ENCODE assay signal across 14 cellular contexts in genomic region chr17:49637050-49637449, GRCh38. TPM values are rescaled to one million over a fixed set of nuclear protein-coding genes. Genes with fewer than 3 reads are reported as not detected.
DNase-seq lines count a peak whose midpoint lies in the region; ATAC-seq and TF ChIP-seq lines count a peak whose summit lies in the region.
"Had no signal": no experiment of that assay in that cellular context is flagged by ENCODE, and none has a peak within 500 bp of the region (broad histone marks: within the 10 kb centered on the region; RNA-seq: fewer than 3 reads in every experiment).

No MANE protein-coding gene starts in this region.

- peak overlapping the region; percentile 60 to 93 (median 85) for H3K27ac ChIP-seq in esophagus muscularis mucosa (replicated peaks in 1 of 4)
- H3K27ac ChIP-seq: PC-9 had no signal

- ATAC-seq in stimulated activated effector memory CD8-positive, alpha-beta T cell treated with anti-CD3 and anti-CD28 coated beads, Interleukin-12 subunit alpha, Interleukin-12 subunit beta, amount 100 ng/mL, for 72 hours: no peak
- no peak for ATAC-seq in HG02885 (IDR thresholded peaks at IDR 0.05; ENCODE audit: poor library complexity, unreplicated experiment)
- ATAC-seq in stimulated activated naive B cell treated with anti-CD40 and anti-IgM and Interleukin-4, amounts not matched to agents 10 μg/mL and 1 μg/mL and 100 μg/mL, for 72 hours (replicated peaks): no peak

- H3K27ac Mint-ChIP-seq in activated naive CD4-positive, alpha-beta T cell treated with anti-CD3 and anti-CD28 coated beads for 36 hours: peak overlapping the region; percentile 77
- no peak overlapping the region for H3K27ac Mint-ChIP-seq in activated naive CD4-positive, alpha-beta T cell treated with anti-CD3 and anti-CD28 coated beads, Interleukin-2, amount 10 ng/mL, durations not matched to agents 7 days and 5 days
- peak overlapping the region; percentile 27 for H3K27ac Mint-ChIP-seq in stimulated activated effector memory CD8-positive, alpha-beta T cell treated with anti-CD3 and anti-CD28 coated beads, Interleukin-12 subunit alpha, Interleukin-12 subunit beta, amount 100 ng/mL, for 72 hours
- no peak overlapping the region for H3K27ac Mint-ChIP-seq in stimulated activated naive B cell treated with anti-CD40 and anti-IgM and Interleukin-4, amounts not matched to agents 10 μg/mL and 1 μg/mL and 100 μg/mL, for 72 hours
- H3K27ac Mint-ChIP-seq: mesothelial cell of epicardium had no signal

- TF ChIP-seq POLR2A in esophagus muscularis mucosa (IDR thresholded peaks at IDR 0.05; ENCODE audit: low read depth): no peak

- no peak overlapping the region for H3K4me3 Mint-ChIP-seq in activated naive CD4-positive, alpha-beta T cell treated with anti-CD3 and anti-CD28 coated beads for 36 hours
- no peak overlapping the region for H3K4me3 Mint-ChIP-seq in activated naive CD4-positive, alpha-beta T cell treated with anti-CD3 and anti-CD28 coated beads, Interleukin-2, amount 10 ng/mL, durations not matched to agents 7 days and 5 days
- H3K4me3 Mint-ChIP-seq in stimulated activated effector memory CD8-positive, alpha-beta T cell treated with anti-CD3 and anti-CD28 coated beads, Interleukin-12 subunit alpha, Interleukin-12 subunit beta, amount 100 ng/mL, for 72 hours: no peak overlapping the region
- no peak overlapping the region for H3K4me3 Mint-ChIP-seq in stimulated activated naive B cell treated with anti-CD40 and anti-IgM and Interleukin-4, amounts not matched to agents 10 μg/mL and 1 μg/mL and 100 μg/mL, for 72 hours
- H3K4me3 Mint-ChIP-seq: central memory CD8-positive, alpha-beta T cell; mesothelial cell of epicardium had no signal

- no peak for TF ChIP-seq CTCF in esophagus muscularis mucosa (IDR thresholded peaks at IDR 0.05)

- H3K36me3 ChIP-seq in esophagus muscularis mucosa: peaks cover 0 to 5% (median 0%) of the 10 kb centered on the region in 4 donors

- peaks cover 59% of the 10 kb centered on the region for H3K4me1 Mint-ChIP-seq in activated naive CD4-positive, alpha-beta T cell treated with anti-CD3 and anti-CD28 coated beads for 36 hours (ENCODE audit: low read depth)
- no peaks in the 10 kb centered on the region for H3K4me1 Mint-ChIP-seq in activated naive CD4-positive, alpha-beta T cell treated with anti-CD3 and anti-CD28 coated beads, Interleukin-2, amount 10 ng/mL, durations not matched to agents 7 days and 5 days
- H3K4me1 Mint-ChIP-seq in stimulated activated effector memory CD8-positive, alpha-beta T cell treated with anti-CD3 and anti-CD28 coated beads, Interleukin-12 subunit alpha, Interleukin-12 subunit beta, amount 100 ng/mL, for 72 hours: peaks cover 16% of the 10 kb centered on the region
- peaks cover 8 to 14% of the 10 kb centered on the region in 2 donors for H3K4me1 Mint-ChIP-seq in stimulated activated naive B cell treated with anti-CD40 and anti-IgM and Interleukin-4, amounts not matched to agents 10 μg/mL and 1 μg/mL and 100 μg/mL, for 72 hours

- DNase-seq in activated naive CD4-positive, alpha-beta T cell treated with anti-CD3 and anti-CD28 coated beads for 36 hours: no peak
- DNase-seq in activated naive CD4-positive, alpha-beta T cell treated with anti-CD3 and anti-CD28 coated beads, Interleukin-2, amount 10 ng/mL, durations not matched to agents 7 days and 5 days: no peak
- DNase-seq in NCI-H226 (peak; percentile 28), esophagus muscularis mucosa (ENCODE audit: extremely low spot score) (no peak), NCI-H748 (lab: John Stamatoyannopoulos, UW; ENCODE audit: unreplicated experiment) (no peak)
- DNase-seq in stimulated activated effector memory CD8-positive, alpha-beta T cell treated with anti-CD3 and anti-CD28 coated beads, Interleukin-12 subunit alpha, Interleukin-12 subunit beta, amount 100 ng/mL, for 72 hours (ENCODE audit: low spot score in 2 of 2): no peak
- no peak for DNase-seq in stimulated activated naive B cell treated with anti-CD40 and anti-IgM and Interleukin-4, amounts not matched to agents 10 μg/mL and 1 μg/mL and 100 μg/mL, for 72 hours
- DNase-seq: activated naive CD4-positive, alpha-beta T cell treated with Interleukin-2 at 50 U/mL for 16 hours; glutamatergic neuron; PC-9; substantia nigra had no signal

- H3K4me1 ChIP-seq in esophagus muscularis mucosa: peaks cover 59 to 100% (median 95%) of the 10 kb centered on the region in 4 donors

- H3K9me3 ChIP-seq in esophagus muscularis mucosa: no peaks in the 10 kb centered on the region

- no peaks in the 10 kb centered on the region for H3K9me3 Mint-ChIP-seq in activated naive CD4-positive, alpha-beta T cell treated with anti-CD3 and anti-CD28 coated beads for 36 hours
- peaks cover 7% of the 10 kb centered on the region for H3K9me3 Mint-ChIP-seq in activated naive CD4-positive, alpha-beta T cell treated with anti-CD3 and anti-CD28 coated beads, Interleukin-2, amount 10 ng/mL, durations not matched to agents 7 days and 5 days
- no peaks in the 10 kb centered on the region for H3K9me3 Mint-ChIP-seq in stimulated activated effector memory CD8-positive, alpha-beta T cell treated with anti-CD3 and anti-CD28 coated beads, Interleukin-12 subunit alpha, Interleukin-12 subunit beta, amount 100 ng/mL, for 72 hours
- no peaks in the 10 kb centered on the region for H3K9me3 Mint-ChIP-seq in stimulated activated naive B cell treated with anti-CD40 and anti-IgM and Interleukin-4, amounts not matched to agents 10 μg/mL and 1 μg/mL and 100 μg/mL, for 72 hours
- H3K9me3 Mint-ChIP-seq: central memory CD8-positive, alpha-beta T cell; mesothelial cell of epicardium had no signal

- no peak overlapping the region for H3K4me3 ChIP-seq in esophagus muscularis mucosa
- H3K4me3 ChIP-seq: PC-9 had no signal

- intact Hi-C loops in activated naive CD4-positive, alpha-beta T cell treated with anti-CD3 and anti-CD28 coated beads for 36 hours (cut with micrococcal nuclease): loop anchor here (2.0 kb wide), 1 partner anchor 18 kb away; no protein-coding TSS in a partner anchor
- intact Hi-C loops in esophagus muscularis mucosa (cut with DNase I): no loop called here

- no peak for TF ChIP-seq EP300 in esophagus muscularis mucosa (IDR thresholded peaks at IDR 0.05)

- no peaks in the 10 kb centered on the region for H3K27me3 Mint-ChIP-seq in activated naive CD4-positive, alpha-beta T cell treated with anti-CD3 and anti-CD28 coated beads for 36 hours (ENCODE audit: low read depth)
- H3K27me3 Mint-ChIP-seq in activated naive CD4-positive, alpha-beta T cell treated with anti-CD3 and anti-CD28 coated beads, Interleukin-2, amount 10 ng/mL, durations not matched to agents 7 days and 5 days: no peaks in the 10 kb centered on the region
- H3K27me3 Mint-ChIP-seq in stimulated activated naive B cell treated with anti-CD40 and anti-IgM and Interleukin-4, amounts not matched to agents 10 μg/mL and 1 μg/mL and 100 μg/mL, for 72 hours: no peaks in the 10 kb centered on the region
- H3K27me3 Mint-ChIP-seq: central memory CD8-positive, alpha-beta T cell had no signal

- H3K27me3 ChIP-seq in esophagus muscularis mucosa: no peaks in the 10 kb centered on the region

- H3K36me3 Mint-ChIP-seq in activated naive CD4-positive, alpha-beta T cell treated with anti-CD3 and anti-CD28 coated beads for 36 hours (ENCODE audit: low read depth): peaks cover 13% of the 10 kb centered on the region
- H3K36me3 Mint-ChIP-seq in activated naive CD4-positive, alpha-beta T cell treated with anti-CD3 and anti-CD28 coated beads, Interleukin-2, amount 10 ng/mL, durations not matched to agents 7 days and 5 days: peaks cover 17% of the 10 kb centered on the region
- H3K36me3 Mint-ChIP-seq in stimulated activated effector memory CD8-positive, alpha-beta T cell treated with anti-CD3 and anti-CD28 coated beads, Interleukin-12 subunit alpha, Interleukin-12 subunit beta, amount 100 ng/mL, for 72 hours: peaks cover 19% of the 10 kb centered on the region
- H3K36me3 Mint-ChIP-seq in stimulated activated naive B cell treated with anti-CD40 and anti-IgM and Interleukin-4, amounts not matched to agents 10 μg/mL and 1 μg/mL and 100 μg/mL, for 72 hours: peaks cover 5 to 21% of the 10 kb centered on the region in 2 donors

- CTCF ChIA-PET in activated naive CD4-positive, alpha-beta T cell treated with anti-CD3 and anti-CD28 coated beads for 36 hours (lab: Charles Lee): interaction anchor here (0.6 to 2.0 kb wide), 3 partner anchors 10 to 59 kb away, joined by 5 to 9 read pairs (median 7); no protein-coding TSS in a partner anchor
- CTCF ChIA-PET in activated naive CD4-positive, alpha-beta T cell treated with anti-CD3 and anti-CD28 coated beads, Interleukin-2, amount 10 ng/mL, durations not matched to agents 7 days and 5 days (lab: Charles Lee): no interaction called here

- 71% methylated on average over 7 of the region's 7 CpGs for WGBS in esophagus muscularis mucosa

RNA-seq across cellular contexts. Expression of gene SPOP, which starts 40.8 kb away (rescaled TPM):
- 10 to 100 TPM; 66.9 to 69.2 TPM for total RNA-seq in activated naive CD4-positive, alpha-beta T cell treated with anti-CD3 and anti-CD28 coated beads for 36 hours
- total RNA-seq in esophagus muscularis mucosa: 100 to 1,000 TPM; 156 to 304 (median 185) TPM

Comparison
In these comparisons a context has a peak if more than half of its experiments do, and no peak if none do; other contexts are left out.
1. H3K27ac Mint-ChIP-seq: peak in activated naive CD4-positive, alpha-beta T cell treated with anti-CD3 and anti-CD28 coated beads for 36 hours (single experiment) and stimulated activated effector memory CD8-positive, alpha-beta T cell treated with anti-CD3 and anti-CD28 coated beads, Interleukin-12 subunit alpha, Interleukin-12 subunit beta, amount 100 ng/mL, for 72 hours (single experiment); none in activated naive CD4-positive, alpha-beta T cell treated with anti-CD3 and anti-CD28 coated beads, Interleukin-2, amount 10 ng/mL, durations not matched to agents 7 days and 5 days (single experiment) and stimulated activated naive B cell treated with anti-CD40 and anti-IgM and Interleukin-4, amounts not matched to agents 10 μg/mL and 1 μg/mL and 100 μg/mL, for 72 hours (single experiment).